In genomic region chr18:24663026-24663425, GRCh38 we compare ENCODE assay signal across 1 cellular context.
TF ChIP-seq lines count a peak whose summit lies in the region.

No MANE protein-coding gene starts in this region.

TF ChIP-seq in H1, 55 proteins besides CTCF, POLR2A, EP300 and RAD21 (continued from another document):
- TF ChIP-seq HDAC6 (IDR thresholded peaks at IDR 0.05; ENCODE audit: low read depth, low read length) = no peak
- no peak for TF ChIP-seq YY1 (IDR thresholded peaks at IDR 0.05; ENCODE audit: low read depth, low read length)
- no peak for TF ChIP-seq CREB1 (IDR thresholded peaks at IDR 0.05)
